Comparison of ENCODE assay signal across 9 cellular contexts in genomic region chr4:82362565-82362964, GRCh38. TPM values are rescaled to one million over a fixed set of nuclear protein-coding genes. Genes with fewer than 3 reads are reported as not detected.
DNase-seq lines count a peak whose midpoint lies in the region; ATAC-seq lines count a peak whose summit lies in the region.
"Had no signal": no experiment of that assay in that cellular context is flagged by ENCODE, and none has a peak within 500 bp of the region (broad histone marks: within the 10 kb centered on the region; RNA-seq: fewer than 3 reads in every experiment).

No MANE protein-coding gene starts in this region.

- no peak overlapping the region for H3K18ac ChIP-seq in trophoblast cell (ENCODE audit: low read length)

- H3K4ac ChIP-seq in trophoblast cell (ENCODE audit: low read depth, low read length): peak overlapping the region; percentile 86

- no peak overlapping the region for H3K4me3 Mint-ChIP-seq in activated CD8-positive, alpha-beta memory T cell treated with anti-CD3 and anti-CD28 coated beads, Interleukin-2, amount 10 ng/mL, durations not matched to agents 7 days and 5 days
- no peak overlapping the region for H3K4me3 Mint-ChIP-seq in activated T-helper 1 cell treated with anti-CD3 and anti-CD28 coated beads, Interleukin-12 subunit alpha, Interleukin-12 subunit beta, Interleukin-2, Interleukin-4 antibody, amounts not matched to agents 30 ng/mL and 10 ng/mL and 1 ng/mL, durations not matched to agents 14 hours and 24 hours and 36 hours

- no peaks in the 10 kb centered on the region for H3K79me1 ChIP-seq in trophoblast cell (ENCODE audit: low read length)

- no peak for DNase-seq in activated CD8-positive, alpha-beta memory T cell treated with anti-CD3 and anti-CD28 coated beads, Interleukin-2, amount 10 ng/mL, durations not matched to agents 7 days and 5 days
- no peak for DNase-seq in activated CD8-positive, alpha-beta memory T cell treated with anti-CD3 and anti-CD28 coated beads, Interleukin-2, amount 50 U/mL, for 48 hours
- no peak for DNase-seq in activated T-helper 1 cell treated with anti-CD3 and anti-CD28 coated beads, Interleukin-12 subunit alpha, Interleukin-12 subunit beta, Interleukin-2, Interleukin-4 antibody, amounts not matched to agents 30 ng/mL and 10 ng/mL and 1 ng/mL, durations not matched to agents 14 hours and 24 hours and 36 hours (ENCODE audit: low spot score)
- DNase-seq in trophoblast cell (peak in 1 of 2 donors; percentile 29), DMS 273 (lab: John Stamatoyannopoulos, UW; ENCODE audit: unreplicated experiment) (no peak), mucosa of gallbladder (ENCODE audit: low spot score) (no peak)
- DNase-seq: NCI-H2081 treated with DMSO at 0.1 percent for 48 hours had no signal

- H2BK120ac ChIP-seq in trophoblast cell (ENCODE audit: insufficient read depth, low read length, poor library complexity): no peak overlapping the region

- no peak overlapping the region for H3K27ac ChIP-seq in trophoblast cell (ENCODE audit: low read depth, low read length)

- intact Hi-C loops in activated T-helper 1 cell treated with anti-CD3 and anti-CD28 coated beads, Interleukin-12 subunit alpha, Interleukin-12 subunit beta, Interleukin-2, Interleukin-4 antibody, amounts not matched to agents 30 ng/mL and 10 ng/mL and 1 ng/mL, durations not matched to agents 14 hours and 24 hours and 36 hours (cut with micrococcal nuclease): loop anchor here (1.0 kb wide), 1 partner anchor 9 kb away; no protein-coding TSS in a partner anchor

- no peak overlapping the region for H4K8ac ChIP-seq in trophoblast cell (ENCODE audit: low read depth, low read length)

- H2AK5ac ChIP-seq in trophoblast cell (ENCODE audit: low read length): no peak overlapping the region

- H3K23ac ChIP-seq in trophoblast cell (ENCODE audit: low read length): no peak overlapping the region

- CTCF ChIA-PET in activated CD8-positive, alpha-beta memory T cell treated with anti-CD3 and anti-CD28 coated beads, Interleukin-2, amount 10 ng/mL, durations not matched to agents 7 days and 5 days (lab: Charles Lee): interaction anchor here (1.5 to 2.5 kb wide), 4 partner anchors 10 to 77 kb away, joined by 4 to 7 read pairs (median 5); no protein-coding TSS in a partner anchor

- ATAC-seq in activated CD8-positive, alpha-beta memory T cell treated with anti-CD3 and anti-CD28 coated beads, Interleukin-2, amount 10 ng/mL, durations not matched to agents 7 days and 5 days: no peak
- ATAC-seq in GM21786 (IDR thresholded peaks at IDR 0.05; ENCODE audit: unreplicated experiment): peak; percentile 45
- ATAC-seq in GM19324 (IDR thresholded peaks at IDR 0.05; ENCODE audit: low FRiP score, unreplicated experiment): no peak

- H2BK5ac ChIP-seq in trophoblast cell (ENCODE audit: low read depth, low read length, poor library complexity): no peak overlapping the region

- peaks cover 53% of the 10 kb centered on the region for H3K36me3 Mint-ChIP-seq in activated CD8-positive, alpha-beta memory T cell treated with anti-CD3 and anti-CD28 coated beads, Interleukin-2, amount 10 ng/mL, durations not matched to agents 7 days and 5 days
- peaks cover 39% of the 10 kb centered on the region for H3K36me3 Mint-ChIP-seq in activated T-helper 1 cell treated with anti-CD3 and anti-CD28 coated beads, Interleukin-12 subunit alpha, Interleukin-12 subunit beta, Interleukin-2, Interleukin-4 antibody, amounts not matched to agents 30 ng/mL and 10 ng/mL and 1 ng/mL, durations not matched to agents 14 hours and 24 hours and 36 hours (ENCODE audit: low read depth)

- H4K12ac ChIP-seq in trophoblast cell (ENCODE audit: low read depth, low read length): no peak overlapping the region

- H3K4me1 Mint-ChIP-seq in activated CD8-positive, alpha-beta memory T cell treated with anti-CD3 and anti-CD28 coated beads, Interleukin-2, amount 10 ng/mL, durations not matched to agents 7 days and 5 days: peaks cover 82% of the 10 kb centered on the region
- peaks cover 80% of the 10 kb centered on the region for H3K4me1 Mint-ChIP-seq in activated T-helper 1 cell treated with anti-CD3 and anti-CD28 coated beads, Interleukin-12 subunit alpha, Interleukin-12 subunit beta, Interleukin-2, Interleukin-4 antibody, amounts not matched to agents 30 ng/mL and 10 ng/mL and 1 ng/mL, durations not matched to agents 14 hours and 24 hours and 36 hours (ENCODE audit: low read depth)

- H3K4me1 ChIP-seq in trophoblast cell (ENCODE audit: control insufficient read depth in 1 of 2, insufficient read depth in 2 of 2, low read length in 2 of 2): no peaks in the 10 kb centered on the region

- H3K4me3 ChIP-seq in trophoblast cell (ENCODE audit: low read depth, low read length): no peak overlapping the region

- no peak overlapping the region for H3K14ac ChIP-seq in trophoblast cell (ENCODE audit: low read length)

- H3K27me3 Mint-ChIP-seq in activated CD8-positive, alpha-beta memory T cell treated with anti-CD3 and anti-CD28 coated beads, Interleukin-2, amount 10 ng/mL, durations not matched to agents 7 days and 5 days: no peaks in the 10 kb centered on the region
- no peaks in the 10 kb centered on the region for H3K27me3 Mint-ChIP-seq in activated T-helper 1 cell treated with anti-CD3 and anti-CD28 coated beads, Interleukin-12 subunit alpha, Interleukin-12 subunit beta, Interleukin-2, Interleukin-4 antibody, amounts not matched to agents 30 ng/mL and 10 ng/mL and 1 ng/mL, durations not matched to agents 14 hours and 24 hours and 36 hours (ENCODE audit: insufficient read depth)

- H3K36me3 ChIP-seq in trophoblast cell (ENCODE audit: control insufficient read depth in 1 of 2, insufficient read depth in 2 of 2, low read length in 2 of 2): peaks cover 9 to 13% of the 10 kb centered on the region in 2 experiments

- no peaks in the 10 kb centered on the region for H3K27me3 ChIP-seq in trophoblast cell (ENCODE audit: insufficient read depth, low read length)

- H2BK12ac ChIP-seq in trophoblast cell (ENCODE audit: low read length): no peak overlapping the region

- no peak overlapping the region for H3K9ac ChIP-seq in trophoblast cell (ENCODE audit: low read length)

- WGBS in trophoblast cell (ENCODE audit: extremely low coverage, insufficient coverage, insufficient read length): no CpG with 5 or more reads among the region's 9 CpGs

- peaks cover 14% of the 10 kb centered on the region for H3K79me2 ChIP-seq in trophoblast cell (ENCODE audit: control insufficient read depth, insufficient read depth, low read length, poor library complexity)

- H3K9me3 Mint-ChIP-seq in activated CD8-positive, alpha-beta memory T cell treated with anti-CD3 and anti-CD28 coated beads, Interleukin-2, amount 10 ng/mL, durations not matched to agents 7 days and 5 days (ENCODE audit: low read depth): no peaks in the 10 kb centered on the region
- H3K9me3 Mint-ChIP-seq in activated T-helper 1 cell treated with anti-CD3 and anti-CD28 coated beads, Interleukin-12 subunit alpha, Interleukin-12 subunit beta, Interleukin-2, Interleukin-4 antibody, amounts not matched to agents 30 ng/mL and 10 ng/mL and 1 ng/mL, durations not matched to agents 14 hours and 24 hours and 36 hours: no peaks in the 10 kb centered on the region

- no peak overlapping the region for H2AFZ ChIP-seq in trophoblast cell (ENCODE audit: insufficient read depth, low read length, poor library complexity)

- H3K9me3 ChIP-seq in trophoblast cell (ENCODE audit: insufficient read depth, low read depth, low read length): no peaks in the 10 kb centered on the region

- no peak overlapping the region for H4K91ac ChIP-seq in trophoblast cell (ENCODE audit: low read depth, low read length)

- H3K27ac Mint-ChIP-seq in activated CD8-positive, alpha-beta memory T cell treated with anti-CD3 and anti-CD28 coated beads, Interleukin-2, amount 10 ng/mL, durations not matched to agents 7 days and 5 days: peak overlapping the region; percentile 14
- H3K27ac Mint-ChIP-seq in activated T-helper 1 cell treated with anti-CD3 and anti-CD28 coated beads, Interleukin-12 subunit alpha, Interleukin-12 subunit beta, Interleukin-2, Interleukin-4 antibody, amounts not matched to agents 30 ng/mL and 10 ng/mL and 1 ng/mL, durations not matched to agents 14 hours and 24 hours and 36 hours: peak overlapping the region; percentile 36

- H3K4me2 ChIP-seq in trophoblast cell (ENCODE audit: low read length): no peak overlapping the region

RNA-seq across cellular contexts. Expression of gene HNRNPD, which starts 11.2 kb away (rescaled TPM):
- 100 to 1,000 TPM; 385 to 421 TPM for total RNA-seq in activated CD8-positive, alpha-beta memory T cell treated with anti-CD3 and anti-CD28 coated beads, Interleukin-2, amount 10 ng/mL, durations not matched to agents 7 days and 5 days
- total RNA-seq in activated T-helper 1 cell treated with anti-CD3 and anti-CD28 coated beads, Interleukin-12 subunit alpha, Interleukin-12 subunit beta, Interleukin-2, Interleukin-4 antibody, amounts not matched to agents 30 ng/mL and 10 ng/mL and 1 ng/mL, durations not matched to agents 14 hours and 24 hours and 36 hours: 434 and 438 TPM in 2 replicates
- polyA plus RNA-seq in trophoblast cell (2013): 305 and 316 TPM in 2 replicates
- 123 TPM for total RNA-seq in mucosa of gallbladder
